In genomic region chr9:127388037-127388855, GRCh38 we compare ENCODE assay signal across 8 cellular contexts. TPM values are rescaled to one million over a fixed set of nuclear protein-coding genes. Genes with fewer than 3 reads are reported as not detected.
A peak's percentile ranks its signal among the peaks of the same experiment; 100 is the strongest.
DNase-seq lines count a peak whose midpoint lies in the region; ATAC-seq lines count a peak whose summit lies in the region.

No MANE protein-coding gene starts in this region.

- H3K36me3 Mint-ChIP-seq in immature natural killer cell: peaks cover 0 to 5% (median 0%) of the 10 kb centered on the region in 3 donors

- H3K9me3 Mint-ChIP-seq in immature natural killer cell: peaks cover 0 to 1% (median 0%) of the 10 kb centered on the region in 6 donors

- H3K27me3 Mint-ChIP-seq in immature natural killer cell (ENCODE audit: low read depth in 3 of 3): peaks cover 14 to 16% (median 14%) of the 10 kb centered on the region in 3 donors

- peak overlapping the region; percentile 2 to 56 (median 33) for H3K4me3 Mint-ChIP-seq in immature natural killer cell

- peak overlapping the region; percentile 2 to 54 (median 20) for H3K27ac Mint-ChIP-seq in immature natural killer cell

- DNase-seq in SIG-M5 treated with dmso at 0.1 percent for 504 hours (lab: John Stamatoyannopoulos, UW; ENCODE audit: unreplicated experiment) (peak; percentile 97), immature natural killer cell (peak; percentile 72 to 75 (median 73)), ecto neural progenitor cell (ENCODE audit: low spot score) (no peak), mesenteric fat pad (ENCODE audit: low spot score) (no peak)
- peak; percentile 83 for DNase-seq in activated naive CD4-positive, alpha-beta T cell treated with anti-CD3 and anti-CD28 coated beads, Interleukin-2, amount 50 U/mL, for 16 hours
- DNase-seq in stimulated activated CD4-positive, alpha-beta T cell treated with anti-CD3 and anti-CD28 coated beads, Interleukin-4, amount 100 ng/mL, for 48 hours (ENCODE audit: low read depth in 2 of 2): peak; percentile 63 to 77

- ATAC-seq in GM18520 (IDR thresholded peaks at IDR 0.05; ENCODE audit: unreplicated experiment) (peak; percentile 49), HG03064 (IDR thresholded peaks at IDR 0.05; ENCODE audit: low read depth, unreplicated experiment) (peak; percentile 74)

- H3K4me1 Mint-ChIP-seq in immature natural killer cell: peaks cover 14 to 15% of the 10 kb centered on the region in 2 donors

RNA-seq across cellular contexts. Expression of gene SLC2A8, which starts 8.7 kb away (rescaled TPM):
- 10 to 100 TPM; 11.2 to 14.5 (median 12.7) TPM for polyA plus RNA-seq in immature natural killer cell
- 15.1 TPM for total RNA-seq in mesenteric fat pad

RNA-seq across cellular contexts. Expression of gene ZNF79, which starts 35.9 kb away (rescaled TPM):
- polyA plus RNA-seq in immature natural killer cell: 10 to 100 TPM in 1 of 3 donors, 1 to 10 TPM in 2; 4.0 to 10.9 (median 5.1) TPM
- total RNA-seq in mesenteric fat pad: 6.1 TPM

Comparison
In these comparisons a context has a peak if more than half of its experiments do, and no peak if none do; other contexts are left out.
1. DNase-seq: peak in SIG-M5 treated with dmso at 0.1 percent for 504 hours (single experiment), activated naive CD4-positive, alpha-beta T cell treated with anti-CD3 and anti-CD28 coated beads, Interleukin-2, amount 50 U/mL, for 16 hours (single experiment), immature natural killer cell (3 of 3) and stimulated activated CD4-positive, alpha-beta T cell treated with anti-CD3 and anti-CD28 coated beads, Interleukin-4, amount 100 ng/mL, for 48 hours (2 of 2); none in ecto neural progenitor cell (single experiment) and mesenteric fat pad (single experiment).